Comparison of ENCODE assay signal across 9 cellular contexts in genomic region chr3:36875397-36875796, GRCh38.
"Had no signal": no experiment of that assay in that cellular context is flagged by ENCODE, and none has a peak within 500 bp of the region (broad histone marks: within the 10 kb centered on the region; RNA-seq: fewer than 3 reads in every experiment).

No MANE protein-coding gene starts in this region.

- H3K36me3 ChIP-seq: cardiac muscle cell, neural progenitor cell had no signal

- H2AFZ ChIP-seq: neural progenitor cell, parathyroid adenoma had no signal

- H3K4me1 ChIP-seq: parathyroid adenoma had no signal

- ATAC-seq: left colon had no signal

- H3K27ac ChIP-seq: cardiac muscle cell, neural progenitor cell, parathyroid adenoma had no signal

- H3K9ac ChIP-seq: neural progenitor cell, parathyroid adenoma had no signal

- H3K27me3 ChIP-seq: cardiac muscle cell, neural progenitor cell had no signal

- H3K4me2 ChIP-seq: neural progenitor cell had no signal

- DNase-seq: activated effector memory CD4-positive, alpha-beta T cell treated with anti-CD3 and anti-CD28 coated beads, Interleukin-2, amount 50 U/mL, for 16 hours; activated T-cell treated with anti-CD3 and anti-CD28 coated beads, Interleukin-2, amount 50 U/mL, for 4 hours; foreskin melanocyte; left colon; stimulated activated CD4-positive, alpha-beta T cell treated with anti-CD3 and anti-CD28 coated beads, Interleukin-4, amount 100 ng/mL, for 4 hours had no signal

- H3K27ac Mint-ChIP-seq: WTC11 had no signal

- H3K4me3 Mint-ChIP-seq: neural progenitor cell, WTC11 had no signal

- H3K36me3 Mint-ChIP-seq: neural progenitor cell, WTC11 had no signal

- H3K9me3 Mint-ChIP-seq: activated T-cell treated with anti-CD3 and anti-CD28 coated beads, Interleukin-2, amount 50 U/mL, for 4 hours; neural progenitor cell; WTC11 had no signal

- H3K4me3 ChIP-seq: cardiac muscle cell, neural progenitor cell had no signal
